In the genomic region with DNA sequence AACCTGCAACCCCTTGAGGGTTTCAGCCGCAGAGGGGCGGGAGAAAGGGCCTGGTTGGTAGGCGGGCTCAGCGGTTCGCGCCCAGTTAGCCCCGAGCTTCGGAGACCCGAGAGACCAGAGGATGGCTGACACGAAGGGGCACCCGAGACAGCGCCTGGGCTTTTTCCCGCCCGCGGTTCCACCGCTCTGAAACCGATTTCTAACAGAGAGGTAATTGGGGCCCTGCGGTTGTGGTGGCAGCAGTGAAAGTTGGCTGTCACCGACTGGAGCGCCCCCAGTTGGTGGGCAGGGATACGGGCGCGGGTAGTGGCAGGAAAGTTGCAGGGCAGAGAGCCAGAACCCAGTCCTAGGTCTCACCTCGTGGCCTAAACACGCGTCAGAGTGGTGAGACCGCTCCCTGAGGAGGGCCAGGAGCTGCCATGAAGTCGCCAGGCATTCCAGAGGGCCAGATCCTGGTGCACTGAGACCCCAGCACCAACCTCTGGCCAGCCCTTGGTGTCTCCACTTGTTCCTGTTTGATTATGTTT, we compare ENCODE assay signal across 8 cellular contexts. TPM values are rescaled to one million over a fixed set of nuclear protein-coding genes. Genes with fewer than 3 reads are reported as not detected.
DNase-seq lines count a peak whose midpoint lies in the region; ATAC-seq and TF ChIP-seq lines count a peak whose summit lies in the region.

No MANE protein-coding gene starts in this region.

- peak overlapping the region; percentile 86 for H3K4me3 Mint-ChIP-seq in T-helper 1 cell treated with Interleukin-12 subunit alpha and Interleukin-12 subunit beta and Interleukin-4 antibody, amounts not matched to agents 30 μg/mL and 1 μg/mL, for 36 hours

- peak overlapping the region; percentile 61 to 84 (median 76) for H3K4me3 ChIP-seq in gastrocnemius medialis

- no peaks in the 10 kb centered on the region for H3K9me3 Mint-ChIP-seq in T-helper 1 cell treated with Interleukin-12 subunit alpha and Interleukin-12 subunit beta and Interleukin-4 antibody, amounts not matched to agents 30 μg/mL and 1 μg/mL, for 36 hours

- peak overlapping the region; percentile 59 for H3K27ac Mint-ChIP-seq in T-helper 1 cell treated with Interleukin-12 subunit alpha and Interleukin-12 subunit beta and Interleukin-4 antibody, amounts not matched to agents 30 μg/mL and 1 μg/mL, for 36 hours

- TF ChIP-seq CTCF in GM10266 (IDR thresholded peaks at IDR 0.05; ENCODE audit: control insufficient read depth, insufficient read depth, low read depth, missing control alignments) (peak; percentile 76), gastrocnemius medialis (IDR thresholded peaks at IDR 0.05 in 4 of 5, conservative IDR thresholded peaks at IDR 0.05 in 1 of 5) (peak; percentile 62 to 84 (median 66))

- in situ Hi-C loops in gastrocnemius medialis (cut with MboI; ENCODE audit: low sequenced_read_pairs in 4 of 4): loop anchor here in 1 of 4 donors (25.0 kb wide), 2 partner anchors 935 to 1860 kb away; partner anchors contain the start of genes B2M, PATL2 and SQOR

- peaks cover 8% of the 10 kb centered on the region for H3K4me1 Mint-ChIP-seq in T-helper 1 cell treated with Interleukin-12 subunit alpha and Interleukin-12 subunit beta and Interleukin-4 antibody, amounts not matched to agents 30 μg/mL and 1 μg/mL, for 36 hours (ENCODE audit: low read depth)

- no peaks in the 10 kb centered on the region for H3K9me3 ChIP-seq in gastrocnemius medialis

- H3K4me1 ChIP-seq in gastrocnemius medialis: peaks cover 9 to 11% of the 10 kb centered on the region in 2 donors

- intact Hi-C loops in gastrocnemius medialis (cut with DNase I; ENCODE audit: low total_unique reads): loop anchor here (1.0 to 10.0 kb wide), 3 partner anchors 15 to 333 kb away; partner anchors contain the start of genes PDIA3 and SERF2

- peaks cover 5% of the 10 kb centered on the region for H3K36me3 Mint-ChIP-seq in T-helper 1 cell treated with Interleukin-12 subunit alpha and Interleukin-12 subunit beta and Interleukin-4 antibody, amounts not matched to agents 30 μg/mL and 1 μg/mL, for 36 hours (ENCODE audit: low read depth)

- no peaks in the 10 kb centered on the region for H3K27me3 ChIP-seq in gastrocnemius medialis

- peaks cover 0 to 19% of the 10 kb centered on the region in 2 donors for H3K36me3 ChIP-seq in gastrocnemius medialis

- TF ChIP-seq POLR2A in gastrocnemius medialis (IDR thresholded peaks at IDR 0.05): peak in 1 of 2 donors; percentile 26

- peak overlapping the region; percentile 86 to 90 (median 88) for H3K27ac ChIP-seq in gastrocnemius medialis

- peaks cover 21% of the 10 kb centered on the region for H3K27me3 Mint-ChIP-seq in T-helper 1 cell treated with Interleukin-12 subunit alpha and Interleukin-12 subunit beta and Interleukin-4 antibody, amounts not matched to agents 30 μg/mL and 1 μg/mL, for 36 hours (ENCODE audit: low read depth)

- DNase-seq in GM10266 (ENCODE audit: extremely low spot score) (peak; percentile 72), NCI-H1092 treated with DMSO at 0.1 percent for 48 hours (lab: John Stamatoyannopoulos, UW) (peak; percentile 87), amygdala (lab: John Stamatoyannopoulos, UW) (peak in 38 of 56 donors; percentile 22 to 73 (median 57)), hepatic stellate cell (ENCODE audit: low spot score) (peak; percentile 70), gastrocnemius medialis (peak; percentile 57 to 78), NK-92 (lab: John Stamatoyannopoulos, UW; ENCODE audit: unreplicated experiment) (no peak)

- ATAC-seq in HG02571 (IDR thresholded peaks at IDR 0.05; ENCODE audit: unreplicated experiment) (peak; percentile 58), gastrocnemius medialis (peak; percentile 65 to 77)

RNA-seq across cellular contexts. Expression of gene ELL3, which starts 0.6 kb away (rescaled TPM):
- 1 to 10 TPM; 2.1 to 6.3 (median 2.6) TPM for total RNA-seq in gastrocnemius medialis

RNA-seq across cellular contexts. Expression of gene SERF2, which starts 14.8 kb away (rescaled TPM):
- total RNA-seq in gastrocnemius medialis: 100 to 1,000 TPM; 491 to 646 (median 617) TPM

RNA-seq across cellular contexts. Expression of gene SERINC4, which starts 22.7 kb away (rescaled TPM):
- total RNA-seq in gastrocnemius medialis: under 1 TPM in 3 of 4 donors, not detected in 1; 0.18 to 0.82 (median 0.29) TPM

RNA-seq across cellular contexts. Expression of gene HYPK, which starts 23.0 kb away (rescaled TPM):
- total RNA-seq in gastrocnemius medialis: 10 to 100 TPM; 19.5 to 33.9 (median 24.7) TPM

RNA-seq across cellular contexts. Expression of gene PDIA3, which starts 31.1 kb away (rescaled TPM):
- 10 to 100 TPM; 26.6 to 45.1 (median 30.3) TPM for total RNA-seq in gastrocnemius medialis
